ENCODE assay signal across 21 cellular contexts in the genomic region with DNA sequence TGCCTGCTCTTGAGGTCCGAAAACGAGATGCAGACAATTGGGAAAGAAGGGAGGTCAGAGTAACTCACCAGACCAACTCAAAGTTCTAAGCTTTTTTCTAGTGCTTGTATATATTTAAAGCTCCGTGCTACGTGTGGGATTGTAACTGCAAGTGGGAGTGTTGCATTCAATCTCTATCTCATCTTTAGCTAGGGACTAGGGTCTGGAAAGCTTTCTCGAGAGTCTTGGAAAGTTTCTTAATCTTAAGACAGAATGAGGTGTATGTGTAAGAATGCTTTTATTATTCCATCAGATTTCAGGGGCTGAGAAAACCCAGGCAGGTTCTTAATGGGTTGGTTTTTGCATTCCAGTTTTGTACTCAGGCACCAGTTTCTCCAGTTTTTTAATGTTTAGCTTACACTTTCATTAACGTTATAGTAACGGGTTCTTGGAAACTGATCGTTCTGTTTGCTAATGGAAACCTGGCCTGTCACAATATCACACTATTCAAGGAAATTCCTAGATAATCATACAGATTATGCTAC. TPM values are rescaled to one million over a fixed set of nuclear protein-coding genes. Genes with fewer than 3 reads are reported as not detected.
DNase-seq lines count a peak whose midpoint lies in the region; ATAC-seq, FAIRE-seq and TF ChIP-seq lines count a peak whose summit lies in the region.
"Had no signal": no experiment of that assay in that cellular context is flagged by ENCODE, and none has a peak within 500 bp of the region (broad histone marks: within the 10 kb centered on the region; RNA-seq: fewer than 3 reads in every experiment).

No MANE protein-coding gene starts in this region.

- H3K4me1 Mint-ChIP-seq in nephron progenitor cell, result no peaks in the 10 kb centered on the region
- no peaks in the 10 kb centered on the region for H3K4me1 Mint-ChIP-seq in activated CD4-positive, alpha-beta memory T cell treated with anti-CD3 and anti-CD28 coated beads for 36 hours (ENCODE audit: low read depth)

- H3K27me3 Mint-ChIP-seq in nephron progenitor cell (ENCODE audit: low read depth, poor library complexity), result no peaks in the 10 kb centered on the region
- H3K27me3 Mint-ChIP-seq in activated CD4-positive, alpha-beta memory T cell treated with anti-CD3 and anti-CD28 coated beads for 36 hours, result no peaks in the 10 kb centered on the region
- H3K27me3 Mint-ChIP-seq: CD4-positive, CD25-positive, alpha-beta regulatory T cell had no signal

- POLR2A ChIA-PET in activated CD4-positive, alpha-beta memory T cell treated with anti-CD3 and anti-CD28 coated beads for 36 hours (lab: Charles Lee), result no interaction called here

- peaks cover 66% of the 10 kb centered on the region for H3K36me3 Mint-ChIP-seq in nephron progenitor cell (ENCODE audit: low read depth)
- H3K36me3 Mint-ChIP-seq in activated CD4-positive, alpha-beta memory T cell treated with anti-CD3 and anti-CD28 coated beads for 36 hours, result peaks cover 36% of the 10 kb centered on the region

- H3K9me3 Mint-ChIP-seq in nephron progenitor cell, result no peaks in the 10 kb centered on the region
- H3K9me3 Mint-ChIP-seq in activated CD4-positive, alpha-beta memory T cell treated with anti-CD3 and anti-CD28 coated beads for 36 hours, result no peaks in the 10 kb centered on the region
- H3K9me3 Mint-ChIP-seq: CD4-positive, CD25-positive, alpha-beta regulatory T cell had no signal

- H3K36me3 ChIP-seq in HUES6 (ENCODE audit: control insufficient read depth, insufficient read depth, low read length), result peaks cover 47% of the 10 kb centered on the region
- H3K36me3 ChIP-seq: BE2C had no signal

- ATAC-seq in HG03280 (IDR thresholded peaks at IDR 0.05; ENCODE audit: unreplicated experiment), result no peak

- no peak overlapping the region for H3K4me3 ChIP-seq in HUES6 (ENCODE audit: low read depth, low read length)
- no peak overlapping the region for H3K4me3 ChIP-seq in dorsolateral prefrontal cortex

- DNase-seq in ACHN (peak; percentile 39), nephron progenitor cell (no peak), H54 (ENCODE audit: insufficient read length, low spot score) (no peak), dorsolateral prefrontal cortex (no peak)
- DNase-seq in activated CD4-positive, alpha-beta memory T cell treated with anti-CD3 and anti-CD28 coated beads for 36 hours, result no peak
- DNase-seq: BE2C; CD4-positive, CD25-positive, alpha-beta regulatory T cell; COR-L47; GDM1; GOT3; MV-4-11; NCI-H187 treated with DMSO at 0.1 percent for 48 hours; NCI-H2227 treated with DMSO at 0.1 percent for 48 hours; NCI-H510A treated with DMSO at 0.1 percent for 48 hours; NCI-H82; RPMI8226; SHP77 treated with DMSO at 0.1 percent for 48 hours had no signal

- peak overlapping the region; percentile 39 for H3K27ac Mint-ChIP-seq in nephron progenitor cell
- no peak overlapping the region for H3K27ac Mint-ChIP-seq in activated CD4-positive, alpha-beta memory T cell treated with anti-CD3 and anti-CD28 coated beads for 36 hours
- H3K27ac Mint-ChIP-seq: CD4-positive, CD25-positive, alpha-beta regulatory T cell had no signal

- no peak overlapping the region for H3K4me3 Mint-ChIP-seq in nephron progenitor cell
- no peak overlapping the region for H3K4me3 Mint-ChIP-seq in activated CD4-positive, alpha-beta memory T cell treated with anti-CD3 and anti-CD28 coated beads for 36 hours
- H3K4me3 Mint-ChIP-seq: CD4-positive, CD25-positive, alpha-beta regulatory T cell had no signal

- in situ Hi-C loops in ACHN (cut with HindIII; ENCODE audit: low pct_ligation_motif_present, low pct_unique_long_range_greater_than_20kb, low sequenced_read_pairs), result no loop called here

- FAIRE-seq in islet of Langerhans (lab: Jason Lieb, UNC) (peak; percentile 43), H54 (lab: Jason Lieb, UNC) (no peak)

- H3K27ac ChIP-seq in HUES6 (ENCODE audit: low read depth, low read length) (peak overlapping the region; percentile 46), dorsolateral prefrontal cortex (no peak overlapping the region)
- H3K27ac ChIP-seq: KMS-11 had no signal

- intact Hi-C loops in dorsolateral prefrontal cortex (cut with DNase I), result no loop called here
- intact Hi-C loops in activated CD4-positive, alpha-beta memory T cell treated with anti-CD3 and anti-CD28 coated beads for 36 hours (cut with micrococcal nuclease), result no loop called here

- TF ChIP-seq CTCF in nephron progenitor cell (IDR thresholded peaks at IDR 0.05) (no peak), dorsolateral prefrontal cortex (IDR thresholded peaks at IDR 0.05 in 54 of 56, conservative IDR thresholded peaks at IDR 0.05 in 2 of 56; ENCODE audit: low read depth in 1 of 56, partially characterized antibody in 56 of 56) (no peak)

- no peak overlapping the region for H3K9ac ChIP-seq in HUES6 (ENCODE audit: low read length)
- H3K9ac ChIP-seq: KMS-11 had no signal

- TF ChIP-seq POLR2A in H54 (IDR thresholded peaks at IDR 0.05; ENCODE audit: low read depth, low read length), result no peak

- no peaks in the 10 kb centered on the region for H3K27me3 ChIP-seq in HUES6 (ENCODE audit: control insufficient read depth, insufficient read depth, low read length)
- no peaks in the 10 kb centered on the region for H3K27me3 ChIP-seq in dorsolateral prefrontal cortex
- H3K27me3 ChIP-seq: BE2C had no signal

- H3K9me3 ChIP-seq in HUES6 (ENCODE audit: control insufficient read depth, insufficient read depth, low read depth, low read length), result no peaks in the 10 kb centered on the region
- H3K9me3 ChIP-seq: BE2C had no signal

- CTCF ChIA-PET in activated CD4-positive, alpha-beta memory T cell treated with anti-CD3 and anti-CD28 coated beads for 36 hours (lab: Charles Lee), result interaction anchor here (3.8 kb wide), 1 partner anchor 10 kb away, joined by 13 read pairs; no protein-coding TSS in a partner anchor

- peaks cover 14% of the 10 kb centered on the region for H3K4me1 ChIP-seq in HUES6 (ENCODE audit: control insufficient read depth, insufficient read depth, low read length)
- H3K4me1 ChIP-seq: BE2C had no signal

RNA-seq across cellular contexts. Expression of a gene that starts 20.3 kb away (rescaled TPM):
- total RNA-seq in dorsolateral prefrontal cortex, result 10 to 100 TPM; 42.5 to 80.6 (median 59.1) TPM
- 10 to 100 TPM; 61.2 to 64.6 TPM for total RNA-seq in activated CD4-positive, alpha-beta memory T cell treated with anti-CD3 and anti-CD28 coated beads for 36 hours

RNA-seq across cellular contexts. Expression of a gene that starts 43.8 kb away (rescaled TPM):
- 10 to 100 TPM; 13.9 to 35.4 (median 22.0) TPM for total RNA-seq in dorsolateral prefrontal cortex
- total RNA-seq in activated CD4-positive, alpha-beta memory T cell treated with anti-CD3 and anti-CD28 coated beads for 36 hours, result 10 to 100 TPM; 29.2 to 30.7 TPM
